In the genomic region with DNA sequence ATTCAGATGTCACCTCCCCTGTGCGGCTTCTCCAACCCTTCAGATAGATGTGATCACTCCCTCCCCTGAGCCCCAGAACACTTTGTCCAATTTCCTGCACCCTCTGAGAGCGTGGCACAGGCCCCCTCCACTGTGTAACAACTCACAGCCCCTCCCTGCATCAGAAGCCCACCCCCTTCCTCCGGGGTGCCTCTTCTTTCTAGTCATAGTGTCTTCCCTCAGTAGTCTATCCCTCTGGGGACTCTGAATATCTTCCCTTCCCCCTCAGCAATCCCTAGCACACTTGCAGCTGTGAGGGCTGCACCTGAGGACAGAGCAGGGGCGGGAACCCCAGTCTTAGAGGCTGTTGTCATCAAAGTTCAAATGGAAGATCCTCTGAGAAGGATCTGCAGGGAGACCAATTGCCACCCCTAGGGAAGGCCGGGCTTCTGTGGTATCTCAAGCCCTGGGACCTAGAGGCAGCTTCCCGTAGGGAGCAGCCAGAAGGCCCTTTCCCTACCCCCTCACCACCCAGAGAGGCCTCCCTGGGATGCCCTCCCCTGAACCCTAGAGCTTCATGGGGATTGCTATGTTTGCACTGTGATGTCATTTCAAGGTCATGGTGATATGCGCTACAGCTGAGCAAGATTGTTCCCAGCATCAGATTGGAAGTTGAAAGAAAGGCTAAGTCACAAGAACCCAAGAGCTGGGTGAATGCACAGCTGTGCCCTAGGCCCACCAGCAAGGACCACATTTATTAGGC, we compare ENCODE assay signal across 1 cellular context.
TF ChIP-seq lines count a peak whose summit lies in the region.

No MANE protein-coding gene starts in this region.

TF ChIP-seq in HepG2, 621 proteins besides CTCF, POLR2A, EP300 and RAD21 (continued from another document and continues in another):
- TF ChIP-seq, protein P1, sequence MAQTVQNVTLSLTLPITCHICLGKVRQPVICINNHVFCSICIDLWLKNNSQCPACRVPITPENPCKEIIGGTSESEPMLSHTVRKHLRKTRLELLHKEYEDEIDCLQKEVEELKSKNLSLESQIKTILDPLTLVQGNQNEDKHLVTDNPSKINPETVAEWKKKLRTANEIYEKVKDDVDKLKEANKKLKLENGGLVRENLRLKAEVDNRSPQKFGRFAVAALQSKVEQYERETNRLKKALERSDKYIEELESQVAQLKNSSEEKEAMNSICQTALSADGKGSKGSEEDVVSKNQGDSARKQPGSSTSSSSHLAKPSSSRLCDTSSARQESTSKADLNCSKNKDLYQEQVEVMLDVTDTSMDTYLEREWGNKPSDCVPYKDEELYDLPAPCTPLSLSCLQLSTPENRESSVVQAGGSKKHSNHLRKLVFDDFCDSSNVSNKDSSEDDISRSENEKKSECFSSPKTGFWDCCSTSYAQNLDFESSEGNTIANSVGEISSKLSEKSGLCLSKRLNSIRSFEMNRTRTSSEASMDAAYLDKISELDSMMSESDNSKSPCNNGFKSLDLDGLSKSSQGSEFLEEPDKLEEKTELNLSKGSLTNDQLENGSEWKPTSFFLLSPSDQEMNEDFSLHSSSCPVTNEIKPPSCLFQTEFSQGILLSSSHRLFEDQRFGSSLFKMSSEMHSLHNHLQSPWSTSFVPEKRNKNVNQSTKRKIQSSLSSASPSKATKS (CRISPR knock-in tag; IDR thresholded peaks at IDR 0.05) = no peak
- TF ChIP-seq ZNF501 (CRISPR knock-in tag; IDR thresholded peaks at IDR 0.05) (no peak), MIER3 (CRISPR knock-in tag; IDR thresholded peaks at IDR 0.05; ENCODE audit: borderline replicate concordance) (no peak), ARNT (IDR thresholded peaks at IDR 0.05) (no peak), SOX6 (IDR thresholded peaks at IDR 0.05) (no peak), SOX6 (CRISPR knock-in tag; IDR thresholded peaks at IDR 0.05) (peak; percentile 68), ZNF777 (CRISPR knock-in tag; IDR thresholded peaks at IDR 0.05) (no peak), ZNF296 (CRISPR knock-in tag; conservative IDR thresholded peaks at IDR 0.05) (no peak), ZZZ3 (CRISPR knock-in tag; IDR thresholded peaks at IDR 0.05; ENCODE audit: borderline replicate concordance) (no peak), ELF4 (CRISPR knock-in tag; IDR thresholded peaks at IDR 0.05; ENCODE audit: borderline replicate concordance) (no peak), MED13 (CRISPR knock-in tag; IDR thresholded peaks at IDR 0.05) (no peak), ESRRA (CRISPR knock-in tag; IDR thresholded peaks at IDR 0.05; ENCODE audit: low read depth) (peak; percentile 95), ZNF558 (CRISPR knock-in tag; IDR thresholded peaks at IDR 0.05; ENCODE audit: borderline replicate concordance) (no peak), ZNF496 (CRISPR knock-in tag; IDR thresholded peaks at IDR 0.05; ENCODE audit: insufficient replicate concordance) (no peak), ZKSCAN1 (IDR thresholded peaks at IDR 0.05; ENCODE audit: low read length) (no peak), MTA3 (CRISPR knock-in tag; IDR thresholded peaks at IDR 0.05) (no peak), ZNF432 (CRISPR knock-in tag; IDR thresholded peaks at IDR 0.05; ENCODE audit: borderline replicate concordance) (no peak), TBL1XR1 (IDR thresholded peaks at IDR 0.05; ENCODE audit: borderline replicate concordance, low read length, partially characterized antibody) (no peak), ZBTB38 (CRISPR knock-in tag; IDR thresholded peaks at IDR 0.05) (no peak), REL (CRISPR knock-in tag; conservative IDR thresholded peaks at IDR 0.05) (no peak), KAT2B (IDR thresholded peaks at IDR 0.05; ENCODE audit: borderline replicate concordance, low read depth, low read length) (no peak), SRY (CRISPR knock-in tag; IDR thresholded peaks at IDR 0.05) (no peak), ZNF484 (CRISPR knock-in tag; IDR thresholded peaks at IDR 0.05; ENCODE audit: borderline replicate concordance, low read depth) (no peak), HES4 (CRISPR knock-in tag; IDR thresholded peaks at IDR 0.05; ENCODE audit: borderline replicate concordance) (no peak), ZNF20 (CRISPR knock-in tag; IDR thresholded peaks at IDR 0.05) (no peak), SAP130 (CRISPR knock-in tag; IDR thresholded peaks at IDR 0.05; ENCODE audit: low read depth) (peak; percentile 51), GABPA (IDR thresholded peaks at IDR 0.05; ENCODE audit: low read depth, low read length) (no peak), GABPA (CRISPR knock-in tag; IDR thresholded peaks at IDR 0.05; ENCODE audit: low read depth) (no peak), ZNF329 (CRISPR knock-in tag; IDR thresholded peaks at IDR 0.05; ENCODE audit: low read depth) (no peak), PHF5A (CRISPR knock-in tag; IDR thresholded peaks at IDR 0.05; ENCODE audit: low read depth, unreplicated experiment) (no peak), TEAD3 (CRISPR knock-in tag; optimal IDR thresholded peaks at IDR 0.05; ENCODE audit: borderline replicate concordance) (peak; percentile 57), ZNF143 (CRISPR knock-in tag; IDR thresholded peaks at IDR 0.05) (no peak), ZNF644 (CRISPR knock-in tag; IDR thresholded peaks at IDR 0.05; ENCODE audit: low read depth) (0 out of 2 replicates have a peak, but pooled peaks have one; percentile 44), TGIF2 (CRISPR knock-in tag; IDR thresholded peaks at IDR 0.05) (no peak), HIVEP1 (CRISPR knock-in tag; IDR thresholded peaks at IDR 0.05) (no peak), ZFP82 (CRISPR knock-in tag; IDR thresholded peaks at IDR 0.05; ENCODE audit: borderline replicate concordance) (no peak), MTF1 (CRISPR knock-in tag; IDR thresholded peaks at IDR 0.05) (no peak), REXO4 (CRISPR knock-in tag; IDR thresholded peaks at IDR 0.05; ENCODE audit: borderline replicate concordance) (no peak), SRF (IDR thresholded peaks at IDR 0.05; ENCODE audit: low read depth, low read length) (no peak), ZMYM4 (CRISPR knock-in tag; IDR thresholded peaks at IDR 0.05) (peak; percentile 84), CENPX (CRISPR knock-in tag; IDR thresholded peaks at IDR 0.05) (no peak), ZNF761 (CRISPR knock-in tag; conservative IDR thresholded peaks at IDR 0.05) (no peak), ZNF674 (CRISPR knock-in tag; IDR thresholded peaks at IDR 0.05; ENCODE audit: low read depth) (no peak), ZFAT (CRISPR knock-in tag; conservative IDR thresholded peaks at IDR 0.05) (no peak), RBM22 (optimal IDR thresholded peaks at IDR 0.05; ENCODE audit: low read length) (no peak), ZNF841 (CRISPR knock-in tag; IDR thresholded peaks at IDR 0.05; ENCODE audit: borderline replicate concordance) (no peak), MAF1 (CRISPR knock-in tag; IDR thresholded peaks at IDR 0.05; ENCODE audit: borderline replicate concordance) (no peak), ZSCAN22 (CRISPR knock-in tag; IDR thresholded peaks at IDR 0.05) (no peak), ZBTB3 (CRISPR knock-in tag; IDR thresholded peaks at IDR 0.05; ENCODE audit: borderline replicate concordance, low read depth) (no peak), FOXA1 (IDR thresholded peaks at IDR 0.05) (no peak), FOXA1 (CRISPR knock-in tag; IDR thresholded peaks at IDR 0.05) (peak; percentile 88)
- TF ChIP-seq, protein P2, sequence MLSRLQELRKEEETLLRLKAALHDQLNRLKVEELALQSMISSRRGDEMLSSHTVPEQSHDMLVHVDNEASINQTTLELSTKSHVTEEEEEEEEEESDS (CRISPR knock-in tag; IDR thresholded peaks at IDR 0.05; ENCODE audit: borderline replicate concordance) = no peak
- TF ChIP-seq, protein P3, sequence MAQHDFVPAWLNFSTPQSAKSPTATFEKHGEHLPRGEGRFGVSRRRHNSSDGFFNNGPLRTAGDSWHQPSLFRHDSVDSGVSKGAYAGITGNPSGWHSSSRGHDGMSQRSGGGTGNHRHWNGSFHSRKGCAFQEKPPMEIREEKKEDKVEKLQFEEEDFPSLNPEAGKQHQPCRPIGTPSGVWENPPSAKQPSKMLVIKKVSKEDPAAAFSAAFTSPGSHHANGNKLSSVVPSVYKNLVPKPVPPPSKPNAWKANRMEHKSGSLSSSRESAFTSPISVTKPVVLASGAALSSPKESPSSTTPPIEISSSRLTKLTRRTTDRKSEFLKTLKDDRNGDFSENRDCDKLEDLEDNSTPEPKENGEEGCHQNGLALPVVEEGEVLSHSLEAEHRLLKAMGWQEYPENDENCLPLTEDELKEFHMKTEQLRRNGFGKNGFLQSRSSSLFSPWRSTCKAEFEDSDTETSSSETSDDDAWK (CRISPR knock-in tag; IDR thresholded peaks at IDR 0.05) = no peak
- TF ChIP-seq, protein P4, sequence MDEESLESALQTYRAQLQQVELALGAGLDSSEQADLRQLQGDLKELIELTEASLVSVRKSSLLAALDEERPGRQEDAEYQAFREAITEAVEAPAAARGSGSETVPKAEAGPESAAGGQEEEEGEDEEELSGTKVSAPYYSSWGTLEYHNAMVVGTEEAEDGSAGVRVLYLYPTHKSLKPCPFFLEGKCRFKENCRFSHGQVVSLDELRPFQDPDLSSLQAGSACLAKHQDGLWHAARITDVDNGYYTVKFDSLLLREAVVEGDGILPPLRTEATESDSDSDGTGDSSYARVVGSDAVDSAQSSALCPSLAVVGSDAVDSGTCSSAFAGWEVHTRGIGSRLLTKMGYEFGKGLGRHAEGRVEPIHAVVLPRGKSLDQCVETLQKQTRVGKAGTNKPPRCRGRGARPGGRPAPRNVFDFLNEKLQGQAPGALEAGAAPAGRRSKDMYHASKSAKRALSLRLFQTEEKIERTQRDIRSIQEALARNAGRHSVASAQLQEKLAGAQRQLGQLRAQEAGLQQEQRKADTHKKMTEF (CRISPR knock-in tag; IDR thresholded peaks at IDR 0.05) = no peak; the same call in 1 of the 2 replicates
- TF ChIP-seq, protein P5, sequence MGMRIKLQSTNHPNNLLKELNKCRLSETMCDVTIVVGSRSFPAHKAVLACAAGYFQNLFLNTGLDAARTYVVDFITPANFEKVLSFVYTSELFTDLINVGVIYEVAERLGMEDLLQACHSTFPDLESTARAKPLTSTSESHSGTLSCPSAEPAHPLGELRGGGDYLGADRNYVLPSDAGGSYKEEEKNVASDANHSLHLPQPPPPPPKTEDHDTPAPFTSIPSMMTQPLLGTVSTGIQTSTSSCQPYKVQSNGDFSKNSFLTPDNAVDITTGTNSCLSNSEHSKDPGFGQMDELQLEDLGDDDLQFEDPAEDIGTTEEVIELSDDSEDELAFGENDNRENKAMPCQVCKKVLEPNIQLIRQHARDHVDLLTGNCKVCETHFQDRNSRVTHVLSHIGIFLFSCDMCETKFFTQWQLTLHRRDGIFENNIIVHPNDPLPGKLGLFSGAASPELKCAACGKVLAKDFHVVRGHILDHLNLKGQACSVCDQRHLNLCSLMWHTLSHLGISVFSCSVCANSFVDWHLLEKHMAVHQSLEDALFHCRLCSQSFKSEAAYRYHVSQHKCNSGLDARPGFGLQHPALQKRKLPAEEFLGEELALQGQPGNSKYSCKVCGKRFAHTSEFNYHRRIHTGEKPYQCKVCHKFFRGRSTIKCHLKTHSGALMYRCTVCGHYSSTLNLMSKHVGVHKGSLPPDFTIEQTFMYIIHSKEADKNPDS (CRISPR knock-in tag; IDR thresholded peaks at IDR 0.05) = no peak
- TF ChIP-seq, protein P6, sequence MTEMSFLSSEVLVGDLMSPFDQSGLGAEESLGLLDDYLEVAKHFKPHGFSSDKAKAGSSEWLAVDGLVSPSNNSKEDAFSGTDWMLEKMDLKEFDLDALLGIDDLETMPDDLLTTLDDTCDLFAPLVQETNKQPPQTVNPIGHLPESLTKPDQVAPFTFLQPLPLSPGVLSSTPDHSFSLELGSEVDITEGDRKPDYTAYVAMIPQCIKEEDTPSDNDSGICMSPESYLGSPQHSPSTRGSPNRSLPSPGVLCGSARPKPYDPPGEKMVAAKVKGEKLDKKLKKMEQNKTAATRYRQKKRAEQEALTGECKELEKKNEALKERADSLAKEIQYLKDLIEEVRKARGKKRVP (CRISPR knock-in tag; IDR thresholded peaks at IDR 0.05) = no peak
- TF ChIP-seq, protein P7, sequence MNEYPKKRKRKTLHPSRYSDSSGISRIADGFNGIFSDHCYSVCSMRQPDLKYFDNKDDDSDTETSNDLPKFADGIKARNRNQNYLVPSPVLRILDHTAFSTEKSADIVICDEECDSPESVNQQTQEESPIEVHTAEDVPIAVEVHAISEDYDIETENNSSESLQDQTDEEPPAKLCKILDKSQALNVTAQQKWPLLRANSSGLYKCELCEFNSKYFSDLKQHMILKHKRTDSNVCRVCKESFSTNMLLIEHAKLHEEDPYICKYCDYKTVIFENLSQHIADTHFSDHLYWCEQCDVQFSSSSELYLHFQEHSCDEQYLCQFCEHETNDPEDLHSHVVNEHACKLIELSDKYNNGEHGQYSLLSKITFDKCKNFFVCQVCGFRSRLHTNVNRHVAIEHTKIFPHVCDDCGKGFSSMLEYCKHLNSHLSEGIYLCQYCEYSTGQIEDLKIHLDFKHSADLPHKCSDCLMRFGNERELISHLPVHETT (CRISPR knock-in tag; conservative IDR thresholded peaks at IDR 0.05) = no peak
- TF ChIP-seq, protein P8, sequence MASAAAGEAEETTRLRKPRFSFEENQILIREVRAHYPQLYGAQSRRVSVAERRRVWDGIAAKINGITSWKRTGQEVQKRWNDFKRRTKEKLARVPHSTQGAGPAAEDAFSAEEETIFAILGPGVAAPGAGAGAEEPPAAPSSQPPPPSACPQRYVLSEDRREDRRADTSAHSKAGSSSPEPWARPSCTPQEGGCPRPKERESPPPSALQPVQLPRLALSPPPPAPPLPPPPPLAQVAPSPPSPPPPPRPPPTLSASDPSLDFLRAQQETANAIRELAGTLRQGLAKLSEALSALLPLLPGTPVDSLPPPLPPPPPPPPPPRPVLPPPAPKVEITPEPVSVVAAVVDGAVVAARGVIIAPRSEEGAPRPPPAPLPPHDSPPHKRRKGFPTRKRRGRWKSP (CRISPR knock-in tag; IDR thresholded peaks at IDR 0.05) = 0 out of 2 replicates have a peak, but pooled peaks have one; percentile 30
- TF ChIP-seq, protein P9, sequence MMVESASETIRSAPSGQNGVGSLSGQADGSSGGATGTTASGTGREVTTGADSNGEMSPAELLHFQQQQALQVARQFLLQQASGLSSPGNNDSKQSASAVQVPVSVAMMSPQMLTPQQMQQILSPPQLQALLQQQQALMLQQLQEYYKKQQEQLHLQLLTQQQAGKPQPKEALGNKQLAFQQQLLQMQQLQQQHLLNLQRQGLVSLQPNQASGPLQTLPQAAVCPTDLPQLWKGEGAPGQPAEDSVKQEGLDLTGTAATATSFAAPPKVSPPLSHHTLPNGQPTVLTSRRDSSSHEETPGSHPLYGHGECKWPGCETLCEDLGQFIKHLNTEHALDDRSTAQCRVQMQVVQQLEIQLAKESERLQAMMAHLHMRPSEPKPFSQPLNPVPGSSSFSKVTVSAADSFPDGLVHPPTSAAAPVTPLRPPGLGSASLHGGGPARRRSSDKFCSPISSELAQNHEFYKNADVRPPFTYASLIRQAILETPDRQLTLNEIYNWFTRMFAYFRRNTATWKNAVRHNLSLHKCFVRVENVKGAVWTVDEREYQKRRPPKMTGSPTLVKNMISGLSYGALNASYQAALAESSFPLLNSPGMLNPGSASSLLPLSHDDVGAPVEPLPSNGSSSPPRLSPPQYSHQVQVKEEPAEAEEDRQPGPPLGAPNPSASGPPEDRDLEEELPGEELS (CRISPR knock-in tag; IDR thresholded peaks at IDR 0.05) = 0 out of 2 replicates have a peak, but pooled peaks have one; percentile 15
- TF ChIP-seq, protein P10, sequence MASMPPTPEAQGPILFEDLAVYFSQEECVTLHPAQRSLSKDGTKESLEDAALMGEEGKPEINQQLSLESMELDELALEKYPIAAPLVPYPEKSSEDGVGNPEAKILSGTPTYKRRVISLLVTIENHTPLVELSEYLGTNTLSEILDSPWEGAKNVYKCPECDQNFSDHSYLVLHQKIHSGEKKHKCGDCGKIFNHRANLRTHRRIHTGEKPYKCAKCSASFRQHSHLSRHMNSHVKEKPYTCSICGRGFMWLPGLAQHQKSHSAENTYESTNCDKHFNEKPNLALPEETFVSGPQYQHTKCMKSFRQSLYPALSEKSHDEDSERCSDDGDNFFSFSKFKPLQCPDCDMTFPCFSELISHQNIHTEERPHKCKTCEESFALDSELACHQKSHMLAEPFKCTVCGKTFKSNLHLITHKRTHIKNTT (CRISPR knock-in tag; IDR thresholded peaks at IDR 0.05) = no peak
